ENCODE assay signal across 8 cellular contexts in genomic region chr15:45378149-45378912, GRCh38. TPM values are rescaled to one million over a fixed set of nuclear protein-coding genes. Genes with fewer than 3 reads are reported as not detected.
DNase-seq lines count a peak whose midpoint lies in the region; ATAC-seq and TF ChIP-seq lines count a peak whose summit lies in the region.

A gene with protein sequence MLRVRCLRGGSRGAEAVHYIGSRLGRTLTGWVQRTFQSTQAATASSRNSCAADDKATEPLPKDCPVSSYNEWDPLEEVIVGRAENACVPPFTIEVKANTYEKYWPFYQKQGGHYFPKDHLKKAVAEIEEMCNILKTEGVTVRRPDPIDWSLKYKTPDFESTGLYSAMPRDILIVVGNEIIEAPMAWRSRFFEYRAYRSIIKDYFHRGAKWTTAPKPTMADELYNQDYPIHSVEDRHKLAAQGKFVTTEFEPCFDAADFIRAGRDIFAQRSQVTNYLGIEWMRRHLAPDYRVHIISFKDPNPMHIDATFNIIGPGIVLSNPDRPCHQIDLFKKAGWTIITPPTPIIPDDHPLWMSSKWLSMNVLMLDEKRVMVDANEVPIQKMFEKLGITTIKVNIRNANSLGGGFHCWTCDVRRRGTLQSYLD (minus strand): TSS chr15:45378544. CDS start chr15:45378453, 91 bp downstream.

- H3K27me3 ChIP-seq in testis = no peaks in the 10 kb centered on the region

- 1 to 2% methylated on average over 18 to 87 of the region's 87 CpGs for WGBS in testis, 2 donors

- peaks cover 4% of the 10 kb centered on the region for H3K4me1 ChIP-seq in testis

- H3K4me1 Mint-ChIP-seq in nephron progenitor cell = peaks cover 27% of the 10 kb centered on the region

- H3K36me3 Mint-ChIP-seq in nephron progenitor cell (ENCODE audit: low read depth) = no peaks in the 10 kb centered on the region

- peak in 13 of 14 donors; percentile 45 to 93 (median 83) for DNase-seq in C1 segment of cervical spinal cord (lab: John Stamatoyannopoulos, UW)
- peak; percentile 61 to 74 for DNase-seq in NOMO-1 (lab: John Stamatoyannopoulos, UW; ENCODE audit: unreplicated experiment in 2 of 2)
- DNase-seq in activated T-helper 9 cell treated with anti-CD3 and anti-CD28 coated beads, Interleukin-2, amount 50 U/mL, for 16 hours (ENCODE audit: low read depth) = peak; percentile 21
- peak; percentile 75 to 93 for DNase-seq in foreskin fibroblast
- DNase-seq in nephron progenitor cell = peak; percentile 79
- peak; percentile 87 for DNase-seq in testis

- no peaks in the 10 kb centered on the region for H3K36me3 ChIP-seq in testis (ENCODE audit: low read depth, missing control alignments)

- TF ChIP-seq POLR2A in GM18951 (IDR thresholded peaks at IDR 0.05; ENCODE audit: extremely low read depth, insufficient read depth, insufficient read length) = peak; percentile 97
- no peak for TF ChIP-seq POLR2A in testis (IDR thresholded peaks at IDR 0.05)

- H3K27ac Mint-ChIP-seq in nephron progenitor cell = no peak within 1 kb of the TSS

- H3K4me3 ChIP-seq in foreskin fibroblast (ENCODE audit: low read depth in 1 of 2, low read length in 2 of 2) = peak within 1 kb of the TSS; percentile 40 to 44
- H3K4me3 ChIP-seq in testis = peak within 1 kb of the TSS; percentile 69 to 78

- no peaks in the 10 kb centered on the region for H3K9me3 ChIP-seq in testis

- intact Hi-C loops in testis (cut with DNase I; ENCODE audit: low total_unique reads) = no loop called here

- TF ChIP-seq CTCF in foreskin fibroblast (IDR thresholded peaks at IDR 0.05; ENCODE audit: low read depth, low read length) = peak; percentile 51
- TF ChIP-seq CTCF in nephron progenitor cell (IDR thresholded peaks at IDR 0.05) = peak; percentile 44
- TF ChIP-seq CTCF in testis (IDR thresholded peaks at IDR 0.05) = peak in 1 of 3 experiments; percentile 13

- peak within 1 kb of the TSS; percentile 76 to 79 for H3K27ac ChIP-seq in testis

- H3K4me3 Mint-ChIP-seq in nephron progenitor cell = peak within 1 kb of the TSS; percentile 85

- H3K9me3 Mint-ChIP-seq in nephron progenitor cell = peaks cover 4% of the 10 kb centered on the region

- peaks cover 89% of the 10 kb centered on the region for H3K27me3 Mint-ChIP-seq in nephron progenitor cell (ENCODE audit: low read depth, poor library complexity)

- in situ Hi-C loops in GM18951 (cut with MboI; ENCODE audit: low sequenced_read_pairs, unreplicated experiment) = no loop called here

- peak; percentile 88 for ATAC-seq in HG03108 (IDR thresholded peaks at IDR 0.05; ENCODE audit: unreplicated experiment)

RNA-seq across cellular contexts. Expression of the gene that starts here (rescaled TPM):
- total RNA-seq in testis = 100 to 1,000 TPM; 386 to 446 TPM
- polyA plus RNA-seq in testis (ENCODE audit: insufficient read depth, low read depth, low replicate concordance) = 147 TPM

Comparison
In these comparisons a context has a peak if more than half of its experiments do, and no peak if none do; other contexts are left out.
1. Peak in every context shown above with its lines: DNase-seq, ATAC-seq, H3K4me3 ChIP-seq and H3K27ac ChIP-seq.
2. DNase-seq: peak in every context shown above with its lines; median percentile 87 in testis; 84 in foreskin fibroblast; 83 in C1 segment of cervical spinal cord; 79 in nephron progenitor cell; 68 in NOMO-1; 21 in activated T-helper 9 cell treated with anti-CD3 and anti-CD28 coated beads, Interleukin-2, amount 50 U/mL, for 16 hours.